ENCODE assay signal across 9 cellular contexts in genomic region chr7:102122026-102122425, GRCh38.
DNase-seq lines count a peak whose midpoint lies in the region; ATAC-seq and TF ChIP-seq lines count a peak whose summit lies in the region.
"Had no signal": no experiment of that assay in that cellular context is flagged by ENCODE, and none has a peak within 500 bp of the region (broad histone marks: within the 10 kb centered on the region; RNA-seq: fewer than 3 reads in every experiment).

No MANE protein-coding gene starts in this region.

- H3K27me3 ChIP-seq in BLaER1 treated with 17β-estradiol and CSF1 and Interleukin-3, amounts not matched to agents 10 nM and 100 nM, result no peaks in the 10 kb centered on the region
- H3K27me3 ChIP-seq in adrenal gland, result no peaks in the 10 kb centered on the region

- H3K36me3 Mint-ChIP-seq in activated CD4-positive, alpha-beta memory T cell treated with anti-CD3 and anti-CD28 coated beads, Interleukin-2, amount 10 ng/mL, durations not matched to agents 7 days and 5 days (ENCODE audit: low read depth), result no peaks in the 10 kb centered on the region
- H3K36me3 Mint-ChIP-seq in T-cell, result peaks cover 34% of the 10 kb centered on the region

- H3K27me3 Mint-ChIP-seq in activated CD4-positive, alpha-beta memory T cell treated with anti-CD3 and anti-CD28 coated beads, Interleukin-2, amount 10 ng/mL, durations not matched to agents 7 days and 5 days, result no peaks in the 10 kb centered on the region
- no peaks in the 10 kb centered on the region for H3K27me3 Mint-ChIP-seq in T-cell

- TF ChIP-seq POLR2A in adrenal gland (IDR thresholded peaks at IDR 0.05), result no peak

- no peaks in the 10 kb centered on the region for H3K9me3 Mint-ChIP-seq in activated CD4-positive, alpha-beta memory T cell treated with anti-CD3 and anti-CD28 coated beads, Interleukin-2, amount 10 ng/mL, durations not matched to agents 7 days and 5 days
- H3K9me3 Mint-ChIP-seq in T-cell, result no peaks in the 10 kb centered on the region

- peak overlapping the region; percentile 52 to 90 (median 79) for H3K4me2 ChIP-seq in BLaER1 treated with 17β-estradiol and CSF1 and Interleukin-3, amounts not matched to agents 10 nM and 100 nM

- H3K9ac ChIP-seq in BLaER1 treated with 17β-estradiol and CSF1 and Interleukin-3, amounts not matched to agents 10 nM and 100 nM, result peak overlapping the region; percentile 13 to 68 (median 58); a peak in 20 of 22 replicates

- intact Hi-C loops in adrenal gland (cut with DNase I), result no loop called here

- H3K36me3 ChIP-seq in BLaER1 treated with 17β-estradiol and CSF1 and Interleukin-3, amounts not matched to agents 10 nM and 100 nM, result peaks cover 31 to 92% (median 75%) of the 10 kb centered on the region in 11 experiments
- peaks cover 0 to 6% of the 10 kb centered on the region in 2 donors for H3K36me3 ChIP-seq in adrenal gland (replicated peaks in 1 of 2)

- H3K27ac Mint-ChIP-seq in activated CD4-positive, alpha-beta memory T cell treated with anti-CD3 and anti-CD28 coated beads, Interleukin-2, amount 10 ng/mL, durations not matched to agents 7 days and 5 days, result peak overlapping the region; percentile 49
- H3K27ac Mint-ChIP-seq in T-cell, result peak overlapping the region in 1 of 2 donors; percentile 4

- no peaks in the 10 kb centered on the region for H3K9me3 ChIP-seq in BLaER1 treated with 17β-estradiol and CSF1 and Interleukin-3, amounts not matched to agents 10 nM and 100 nM (replicated peaks in 1 of 11)
- no peaks in the 10 kb centered on the region for H3K9me3 ChIP-seq in adrenal gland (replicated peaks in 1 of 3)

- peak; percentile 19 for DNase-seq in Jurkat, Clone E6-1 (ENCODE audit: low read depth, low spot score)
- no peak for DNase-seq in activated CD4-positive, alpha-beta memory T cell treated with anti-CD3 and anti-CD28 coated beads, Interleukin-2, amount 10 ng/mL, durations not matched to agents 7 days and 5 days
- peak; percentile 28 for DNase-seq in kidney glomerular epithelial cell (lab: John Stamatoyannopoulos, UW)
- no peak for DNase-seq in NCI-H187 treated with DMSO at 0.1 percent for 48 hours (lab: John Stamatoyannopoulos, UW)
- DNase-seq in putamen (ENCODE audit: low spot score), result no peak
- DNase-seq in adrenal gland, result no peak
- no peak for DNase-seq in T-cell
- DNase-seq: NCI-H446 treated with DMSO at 0.1 percent for 48 hours had no signal

- peaks cover 0 to 9% (median 0%) of the 10 kb centered on the region in 11 experiments; a peak in 5 of 22 replicates for H4K20me1 ChIP-seq in BLaER1 treated with 17β-estradiol and CSF1 and Interleukin-3, amounts not matched to agents 10 nM and 100 nM

- H3K27ac ChIP-seq in BLaER1 treated with 17β-estradiol and CSF1 and Interleukin-3, amounts not matched to agents 10 nM and 100 nM, result peak overlapping the region; percentile 8 to 84 (median 71); a peak in 21 of 22 replicates
- peak overlapping the region in 2 of 5 donors; percentile 53 to 82 for H3K27ac ChIP-seq in adrenal gland

- no peak for TF ChIP-seq CTCF in adrenal gland (IDR thresholded peaks at IDR 0.05)

- H3K4me3 ChIP-seq in BLaER1 treated with 17β-estradiol and CSF1 and Interleukin-3, amounts not matched to agents 10 nM and 100 nM, result peak overlapping the region in 6 of 10 experiments; percentile 3 to 56 (median 35); a peak in 5 of 20 replicates
- H3K4me3 ChIP-seq in Jurkat, Clone E6-1 (ENCODE audit: low read length), result no peak overlapping the region
- H3K4me3 ChIP-seq in adrenal gland, result no peak overlapping the region

- H3K4me3 Mint-ChIP-seq in activated CD4-positive, alpha-beta memory T cell treated with anti-CD3 and anti-CD28 coated beads, Interleukin-2, amount 10 ng/mL, durations not matched to agents 7 days and 5 days, result no peak overlapping the region
- H3K4me3 Mint-ChIP-seq in T-cell, result no peak overlapping the region

- CTCF ChIA-PET in activated CD4-positive, alpha-beta memory T cell treated with anti-CD3 and anti-CD28 coated beads, Interleukin-2, amount 10 ng/mL, durations not matched to agents 7 days and 5 days (lab: Charles Lee), result no interaction called here
- CTCF ChIA-PET in T-cell (lab: Charles Lee), result no interaction called here

- peaks cover 12% of the 10 kb centered on the region for H3K4me1 Mint-ChIP-seq in activated CD4-positive, alpha-beta memory T cell treated with anti-CD3 and anti-CD28 coated beads, Interleukin-2, amount 10 ng/mL, durations not matched to agents 7 days and 5 days
- H3K4me1 Mint-ChIP-seq in T-cell, result peaks cover 4 to 7% (median 7%) of the 10 kb centered on the region in 3 donors

- ATAC-seq in T-cell (replicated peaks in 1 of 4), result no peak

- POLR2A ChIA-PET in activated CD4-positive, alpha-beta memory T cell treated with anti-CD3 and anti-CD28 coated beads, Interleukin-2, amount 10 ng/mL, durations not matched to agents 7 days and 5 days (lab: Charles Lee), result no interaction called here
- POLR2A ChIA-PET in T-cell (lab: Charles Lee), result no interaction called here

- H3K4me1 ChIP-seq in BLaER1 treated with 17β-estradiol and CSF1 and Interleukin-3, amounts not matched to agents 10 nM and 100 nM, result peaks cover 18 to 73% (median 40%) of the 10 kb centered on the region in 10 experiments
- H3K4me1 ChIP-seq in adrenal gland (replicated peaks in 1 of 2), result peaks cover 0 to 20% of the 10 kb centered on the region in 2 donors

- 22 to 28% (median 24%) methylated on average over 3 of the region's 3 CpGs for WGBS in adrenal gland, 4 donors

Comparison
In these comparisons a context has a peak if more than half of its experiments do, and no peak if none do; other contexts are left out.
1. H3K4me3 ChIP-seq: peak in BLaER1 treated with 17β-estradiol and CSF1 and Interleukin-3, amounts not matched to agents 10 nM and 100 nM (6 of 10); none in Jurkat, Clone E6-1 (single experiment) and adrenal gland (0 of 4).
2. DNase-seq: peak in Jurkat, Clone E6-1 (single experiment) and kidney glomerular epithelial cell (single experiment); none in activated CD4-positive, alpha-beta memory T cell treated with anti-CD3 and anti-CD28 coated beads, Interleukin-2, amount 10 ng/mL, durations not matched to agents 7 days and 5 days (single experiment), NCI-H187 treated with DMSO at 0.1 percent for 48 hours (single experiment), putamen (single experiment), adrenal gland (0 of 7) and T-cell (0 of 34).